7 cellular contexts compared by ENCODE assay signal in genomic region chr2:114046373-114046772, GRCh38.
"Had no signal": no experiment of that assay in that cellular context is flagged by ENCODE, and none has a peak within 500 bp of the region (broad histone marks: within the 10 kb centered on the region; RNA-seq: fewer than 3 reads in every experiment).

No MANE protein-coding gene starts in this region.

- H3K27ac ChIP-seq: HL-60, KMS-11 had no signal

- ATAC-seq: HepG2 had no signal

- DNase-seq: IMR-90, KBM-7, KG1 had no signal

- H3K9ac ChIP-seq: KMS-11 had no signal

- H3K4me2 ChIP-seq: KMS-11 had no signal

- FAIRE-seq: HepG2, HTR-8/SVneo had no signal
